ENCODE assay signal across 26 cellular contexts in genomic region chr2:135647836-135648579, GRCh38.
DNase-seq lines count a peak whose midpoint lies in the region; FAIRE-seq and TF ChIP-seq lines count a peak whose summit lies in the region.
"Had no signal": no experiment of that assay in that cellular context is flagged by ENCODE, and none has a peak within 500 bp of the region (broad histone marks: within the 10 kb centered on the region; RNA-seq: fewer than 3 reads in every experiment).

No MANE protein-coding gene starts in this region.

- H4K20me1 ChIP-seq in astrocyte (ENCODE audit: insufficient read depth, low read length): no peaks in the 10 kb centered on the region
- H4K20me1 ChIP-seq: BLaER1 treated with 17β-estradiol and CSF1 and Interleukin-3, amounts not matched to agents 10 nM and 100 nM had no signal

- peaks cover 7% of the 10 kb centered on the region for H3K36me3 Mint-ChIP-seq in astrocyte (ENCODE audit: low read depth, unreplicated experiment)

- H3K27ac ChIP-seq in HEK293 (ENCODE audit: extremely low read depth, low read depth, low read length) (no peak overlapping the region), astrocyte (ENCODE audit: low read depth, low read length) (no peak overlapping the region)
- H3K27ac ChIP-seq: BLaER1 treated with 17β-estradiol and CSF1 and Interleukin-3, amounts not matched to agents 10 nM and 100 nM; KMS-11; SJSA1 had no signal

- no peaks in the 10 kb centered on the region for H3K27me3 ChIP-seq in astrocyte (ENCODE audit: insufficient read depth, low read length)
- H3K27me3 ChIP-seq: BLaER1 treated with 17β-estradiol and CSF1 and Interleukin-3, amounts not matched to agents 10 nM and 100 nM; SJSA1 had no signal

- H3K27me3 Mint-ChIP-seq in astrocyte (ENCODE audit: low read depth, unreplicated experiment): no peaks in the 10 kb centered on the region
- H3K27me3 Mint-ChIP-seq: CD4-positive, alpha-beta T cell had no signal

- peak; percentile 5 for DNase-seq in A172 (ENCODE audit: low spot score)
- DNase-seq in astrocyte (ENCODE audit: low read depth): peak; percentile 29
- DNase-seq in iris pigment epithelial cell (ENCODE audit: low read depth): peak; percentile 34
- DNase-seq in NCI-H2227 treated with DMSO at 0.1 percent for 48 hours (lab: John Stamatoyannopoulos, UW): no peak
- no peak for DNase-seq in NCI-H526 (lab: John Stamatoyannopoulos, UW)
- DNase-seq in activated naive CD4-positive, alpha-beta T cell (lab: John Stamatoyannopoulos, UW): no peak
- DNase-seq: AML-193; CD4-positive, alpha-beta T cell; COR-L47; DMS53; IMR-90; NCI-H1092 treated with DMSO at 0.1 percent for 48 hours; NCI-H1436; NCI-H187 treated with DMSO at 0.1 percent for 48 hours; NCI-H2171 treated with DMSO at 0.1 percent for 48 hours; NCI-H446 treated with DMSO at 0.1 percent for 48 hours; NCI-H69; Right ventricle myocardium superior; RPMI8226 had no signal

- H3K4me3 ChIP-seq in HEK293 (ENCODE audit: low read depth, low read length) (no peak overlapping the region), astrocyte (ENCODE audit: insufficient read depth, low read depth, low read length) (no peak overlapping the region)
- H3K4me3 ChIP-seq: BLaER1 treated with 17β-estradiol and CSF1 and Interleukin-3, amounts not matched to agents 10 nM and 100 nM; GM23338; HAP-1; SJSA1 had no signal

- TF ChIP-seq CTCF in HEK293 (tag by site-specific recombination; IDR thresholded peaks at IDR 0.05): no peak
- no peak for TF ChIP-seq CTCF in astrocyte (IDR thresholded peaks at IDR 0.05; ENCODE audit: insufficient read depth, low read depth, low read length)

- POLR2A ChIA-PET in HEK293 (lab: Yijun Ruan, JAX): no interaction called here

- H3K4me1 Mint-ChIP-seq in astrocyte (ENCODE audit: low read depth, unreplicated experiment): peaks cover 6% of the 10 kb centered on the region
- H3K4me1 Mint-ChIP-seq: GM23338 had no signal

- no peak overlapping the region for H3K27ac Mint-ChIP-seq in astrocyte (ENCODE audit: unreplicated experiment)
- H3K27ac Mint-ChIP-seq: CD4-positive, alpha-beta T cell; GM23338 had no signal

- no peaks in the 10 kb centered on the region for H3K9me3 Mint-ChIP-seq in astrocyte (ENCODE audit: unreplicated experiment)
- H3K9me3 Mint-ChIP-seq: CD4-positive, alpha-beta T cell; GM23338 had no signal

- H3K4me3 Mint-ChIP-seq in astrocyte (ENCODE audit: unreplicated experiment): no peak overlapping the region
- H3K4me3 Mint-ChIP-seq: CD4-positive, alpha-beta T cell; GM23338 had no signal

- H2AFZ ChIP-seq in astrocyte (ENCODE audit: low read depth, low read length): no peak overlapping the region
- H2AFZ ChIP-seq: GM23338 had no signal

- H3K79me2 ChIP-seq in astrocyte (ENCODE audit: insufficient read depth, low read length): no peaks in the 10 kb centered on the region

- H3K4me1 ChIP-seq in HEK293 (ENCODE audit: control insufficient read depth, insufficient read depth, low read length) (no peaks in the 10 kb centered on the region), astrocyte (ENCODE audit: insufficient read depth, low read length) (peaks cover 6% of the 10 kb centered on the region)
- H3K4me1 ChIP-seq: BLaER1 treated with 17β-estradiol and CSF1 and Interleukin-3, amounts not matched to agents 10 nM and 100 nM; HAP-1; SJSA1 had no signal

- no peak overlapping the region for H3K9ac ChIP-seq in astrocyte (ENCODE audit: low read length)
- H3K9ac ChIP-seq: BLaER1 treated with 17β-estradiol and CSF1 and Interleukin-3, amounts not matched to agents 10 nM and 100 nM; KMS-11 had no signal

- no peak overlapping the region for H3K4me2 ChIP-seq in astrocyte (ENCODE audit: low read length)
- H3K4me2 ChIP-seq: BLaER1 treated with 17β-estradiol and CSF1 and Interleukin-3, amounts not matched to agents 10 nM and 100 nM; GM23338; KMS-11 had no signal

- peak; percentile 13 for FAIRE-seq in astrocyte (lab: Jason Lieb, UNC)
- FAIRE-seq: A204.1 had no signal

- no peaks in the 10 kb centered on the region for H3K9me3 ChIP-seq in HEK293 (ENCODE audit: control insufficient read depth, insufficient read depth, low read depth, low read length)
- no peaks in the 10 kb centered on the region for H3K9me3 ChIP-seq in astrocyte (ENCODE audit: insufficient read depth, low read depth, low read length)
- H3K9me3 ChIP-seq: BLaER1 treated with 17β-estradiol and CSF1 and Interleukin-3, amounts not matched to agents 10 nM and 100 nM; HAP-1; SJSA1 had no signal

- CTCF ChIA-PET in HEK293 (lab: Yijun Ruan, JAX): interaction anchor here (0.8 kb wide), 1 partner anchor 10 kb away, joined by 3 read pairs; no protein-coding TSS in a partner anchor

- H3K36me3 ChIP-seq in HEK293 (ENCODE audit: control insufficient read depth in 2 of 2, insufficient read depth in 1 of 2, low read length in 2 of 2): peaks cover 32 to 50% of the 10 kb centered on the region in 2 experiments
- peaks cover 5% of the 10 kb centered on the region for H3K36me3 ChIP-seq in astrocyte (ENCODE audit: insufficient read depth, low read length)

TF ChIP-seq in HEK293, 187 proteins besides CTCF, POLR2A, EP300 and RAD21:
- TF ChIP-seq, protein P1, sequence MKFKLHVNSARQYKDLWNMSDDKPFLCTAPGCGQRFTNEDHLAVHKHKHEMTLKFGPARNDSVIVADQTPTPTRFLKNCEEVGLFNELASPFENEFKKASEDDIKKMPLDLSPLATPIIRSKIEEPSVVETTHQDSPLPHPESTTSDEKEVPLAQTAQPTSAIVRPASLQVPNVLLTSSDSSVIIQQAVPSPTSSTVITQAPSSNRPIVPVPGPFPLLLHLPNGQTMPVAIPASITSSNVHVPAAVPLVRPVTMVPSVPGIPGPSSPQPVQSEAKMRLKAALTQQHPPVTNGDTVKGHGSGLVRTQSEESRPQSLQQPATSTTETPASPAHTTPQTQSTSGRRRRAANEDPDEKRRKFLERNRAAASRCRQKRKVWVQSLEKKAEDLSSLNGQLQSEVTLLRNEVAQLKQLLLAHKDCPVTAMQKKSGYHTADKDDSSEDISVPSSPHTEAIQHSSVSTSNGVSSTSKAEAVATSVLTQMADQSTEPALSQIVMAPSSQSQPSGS (tag by site-specific recombination; IDR thresholded peaks at IDR 0.05; ENCODE audit: low read depth): peak; percentile 71
- no peak for TF ChIP-seq ZNF623 (tag by site-specific recombination; IDR thresholded peaks at IDR 0.05)
- no peak for TF ChIP-seq ZNF202 (tag by site-specific recombination; IDR thresholded peaks at IDR 0.05; ENCODE audit: borderline replicate concordance)
- TF ChIP-seq ZBTB20 (tag by site-specific recombination; IDR thresholded peaks at IDR 0.05): no peak
- TF ChIP-seq, protein P2, sequence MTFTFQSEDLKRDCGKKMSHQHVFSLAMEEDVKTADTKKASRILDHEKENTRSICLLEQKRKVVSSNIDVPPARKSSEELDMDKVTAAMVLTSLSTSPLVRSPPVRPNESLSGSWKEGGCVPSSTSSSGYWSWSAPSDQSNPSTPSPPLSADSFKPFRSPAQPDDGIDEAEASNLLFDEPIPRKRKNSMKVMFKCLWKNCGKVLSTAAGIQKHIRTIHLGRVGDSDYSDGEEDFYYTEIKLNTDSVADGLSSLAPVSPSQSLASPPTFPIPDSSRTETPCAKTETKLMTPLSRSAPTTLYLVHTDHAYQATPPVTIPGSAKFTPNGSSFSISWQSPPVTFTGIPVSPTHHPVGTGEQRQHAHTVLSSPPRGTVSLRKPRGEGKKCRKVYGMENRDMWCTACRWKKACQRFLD (tag by site-specific recombination; IDR thresholded peaks at IDR 0.05): no peak
- TF ChIP-seq, protein P3, sequence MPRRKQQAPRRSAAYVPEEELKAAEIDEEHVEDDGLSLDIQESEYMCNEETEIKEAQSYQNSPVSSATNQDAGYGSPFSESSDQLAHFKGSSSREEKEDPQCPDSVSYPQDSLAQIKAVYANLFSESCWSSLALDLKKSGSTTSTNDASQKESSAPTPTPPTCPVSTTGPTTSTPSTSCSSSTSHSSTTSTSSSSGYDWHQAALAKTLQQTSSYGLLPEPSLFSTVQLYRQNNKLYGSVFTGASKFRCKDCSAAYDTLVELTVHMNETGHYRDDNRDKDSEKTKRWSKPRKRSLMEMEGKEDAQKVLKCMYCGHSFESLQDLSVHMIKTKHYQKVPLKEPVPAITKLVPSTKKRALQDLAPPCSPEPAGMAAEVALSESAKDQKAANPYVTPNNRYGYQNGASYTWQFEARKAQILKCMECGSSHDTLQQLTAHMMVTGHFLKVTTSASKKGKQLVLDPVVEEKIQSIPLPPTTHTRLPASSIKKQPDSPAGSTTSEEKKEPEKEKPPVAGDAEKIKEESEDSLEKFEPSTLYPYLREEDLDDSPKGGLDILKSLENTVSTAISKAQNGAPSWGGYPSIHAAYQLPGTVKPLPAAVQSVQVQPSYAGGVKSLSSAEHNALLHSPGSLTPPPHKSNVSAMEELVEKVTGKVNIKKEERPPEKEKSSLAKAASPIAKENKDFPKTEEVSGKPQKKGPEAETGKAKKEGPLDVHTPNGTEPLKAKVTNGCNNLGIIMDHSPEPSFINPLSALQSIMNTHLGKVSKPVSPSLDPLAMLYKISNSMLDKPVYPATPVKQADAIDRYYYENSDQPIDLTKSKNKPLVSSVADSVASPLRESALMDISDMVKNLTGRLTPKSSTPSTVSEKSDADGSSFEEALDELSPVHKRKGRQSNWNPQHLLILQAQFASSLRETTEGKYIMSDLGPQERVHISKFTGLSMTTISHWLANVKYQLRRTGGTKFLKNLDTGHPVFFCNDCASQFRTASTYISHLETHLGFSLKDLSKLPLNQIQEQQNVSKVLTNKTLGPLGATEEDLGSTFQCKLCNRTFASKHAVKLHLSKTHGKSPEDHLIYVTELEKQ (tag by site-specific recombination; IDR thresholded peaks at IDR 0.05; ENCODE audit: borderline replicate concordance): no peak
- peak; percentile 24; the same call in 1 of the 2 replicates for TF ChIP-seq ZNF629 (tag by site-specific recombination; IDR thresholded peaks at IDR 0.05)

Comparison
In these comparisons a context has a peak if more than half of its experiments do, and no peak if none do; other contexts are left out.
1. DNase-seq: peak in A172 (single experiment), astrocyte (single experiment) and iris pigment epithelial cell (single experiment); none in NCI-H2227 treated with DMSO at 0.1 percent for 48 hours (single experiment), NCI-H526 (0 of 2) and activated naive CD4-positive, alpha-beta T cell (0 of 4).